Comparison of ENCODE assay signal across 22 cellular contexts in genomic region chr9:69527454-69527853, GRCh38.
"Had no signal": no experiment of that assay in that cellular context is flagged by ENCODE, and none has a peak within 500 bp of the region (broad histone marks: within the 10 kb centered on the region; RNA-seq: fewer than 3 reads in every experiment).

No MANE protein-coding gene starts in this region.

- ATAC-seq: activated T-helper 17 cell treated with anti-CD3 and anti-CD28 coated beads, Interleukin-2, amount 50 U/mL, for 72 hours; T-helper 17 cell had no signal

- H3K36me3 ChIP-seq: breast epithelium, MG63, Peyer's patch had no signal

- DNase-seq: activated CD4-positive, alpha-beta memory T cell treated with anti-CD3 and anti-CD28 coated beads for 36 hours; activated CD4-positive, alpha-beta T cell treated with anti-CD3 and anti-CD28 coated beads, Interleukin-2, amount 10 ng/mL, durations not matched to agents 7 days and 5 days; activated CD4-positive, CD25-positive, alpha-beta regulatory T cell; activated gamma-delta T cell; activated T-cell treated with anti-CD3 and anti-CD28 coated beads for 4 hours; activated T-cell treated with anti-CD3 and anti-CD28 coated beads, Interleukin-2, amount 50 U/mL, for 48 hours; aorta; caudate nucleus; MG63; NCI-H1694; NCI-H2029; NCI-H446; NCI-H524; NCI-H82; Peyer's patch; Right ventricle myocardium superior; T-helper 17 cell; T-helper 9 cell had no signal

- H3K27ac ChIP-seq: breast epithelium, Peyer's patch, RWPE1, VCaP had no signal

- H3K27me3 ChIP-seq: breast epithelium, MG63, Peyer's patch had no signal

- H3K4me1 ChIP-seq: breast epithelium, Peyer's patch had no signal

- H3K9me3 ChIP-seq: MG63, Peyer's patch had no signal

- H3K4me3 ChIP-seq: breast epithelium, MG63, Peyer's patch had no signal
